In the genomic region with DNA sequence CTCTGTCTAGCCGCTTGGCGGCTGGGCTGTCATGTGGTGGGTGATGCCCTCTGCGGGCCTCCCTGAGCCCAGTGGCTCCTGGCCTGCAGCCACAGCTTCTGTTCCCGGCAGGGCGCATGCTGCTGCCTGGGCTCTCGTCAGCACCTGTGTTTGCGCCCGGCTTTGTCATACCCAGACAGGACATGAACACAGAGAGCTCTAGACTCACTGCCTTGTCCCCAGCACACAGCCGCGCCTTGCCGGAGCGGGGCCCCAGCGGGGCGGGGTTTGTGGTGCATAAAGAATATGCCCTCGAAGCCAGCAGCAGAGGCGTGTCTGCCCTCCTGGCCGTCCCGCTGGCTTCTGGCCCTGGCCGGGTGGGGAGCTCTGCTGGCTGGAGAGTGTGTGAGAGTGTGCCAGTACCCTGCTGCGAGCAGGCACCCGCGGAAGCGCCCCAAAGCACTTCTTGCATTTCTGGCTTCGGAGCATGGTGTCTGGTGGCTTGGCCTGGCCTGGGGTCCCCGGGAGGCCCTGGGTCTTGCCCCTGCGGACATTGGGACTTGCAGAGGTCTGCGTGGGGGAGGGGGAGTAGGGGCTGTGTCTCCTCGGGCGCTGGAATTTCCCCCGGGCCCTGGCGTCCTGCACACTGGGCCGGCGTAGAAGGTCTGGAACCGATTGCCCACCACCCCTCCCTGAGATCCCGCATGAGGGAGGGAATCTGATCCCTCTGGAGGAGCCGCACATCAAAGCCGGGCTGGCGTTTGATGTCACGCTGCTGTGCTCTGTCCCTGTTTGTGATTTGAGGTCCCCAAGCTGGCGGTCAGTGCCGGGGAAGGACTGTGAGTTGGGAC, we compare ENCODE assay signal across 8 cellular contexts. TPM values are rescaled to one million over a fixed set of nuclear protein-coding genes. Genes with fewer than 3 reads are reported as not detected.
DNase-seq lines count a peak whose midpoint lies in the region; ATAC-seq and TF ChIP-seq lines count a peak whose summit lies in the region.

No MANE protein-coding gene starts in this region.

- H3K4me3 Mint-ChIP-seq in activated naive CD8-positive, alpha-beta T cell treated with anti-CD3 and anti-CD28 coated beads for 36 hours: no peak overlapping the region

- no peaks in the 10 kb centered on the region for H3K9me3 Mint-ChIP-seq in activated naive CD8-positive, alpha-beta T cell treated with anti-CD3 and anti-CD28 coated beads for 36 hours

- no peaks in the 10 kb centered on the region for H3K4me1 Mint-ChIP-seq in activated naive CD8-positive, alpha-beta T cell treated with anti-CD3 and anti-CD28 coated beads for 36 hours

- DNase-seq in ELR (ENCODE audit: low read depth): peak; percentile 66
- peak; percentile 98 to 99 for DNase-seq in SHP77 (lab: John Stamatoyannopoulos, UW)
- DNase-seq in fibroblast of the conjunctiva (ENCODE audit: low read depth): peak; percentile 53
- DNase-seq in omental fat pad (ENCODE audit: low spot score): no peak
- no peak for DNase-seq in activated naive CD8-positive, alpha-beta T cell treated with anti-CD3 and anti-CD28 coated beads for 36 hours
- no peak for DNase-seq in SIG-M5 (lab: John Stamatoyannopoulos, UW)

- peaks cover 2% of the 10 kb centered on the region for H3K36me3 Mint-ChIP-seq in activated naive CD8-positive, alpha-beta T cell treated with anti-CD3 and anti-CD28 coated beads for 36 hours

- no peak for TF ChIP-seq CTCF in omental fat pad (IDR thresholded peaks at IDR 0.05)

- peak; percentile 56 for ATAC-seq in omental fat pad (ENCODE audit: low FRiP score)
- ATAC-seq in HG02884 (IDR thresholded peaks at IDR 0.05; ENCODE audit: unreplicated experiment): no peak
- ATAC-seq in GM21447 (IDR thresholded peaks at IDR 0.05; ENCODE audit: unreplicated experiment): no peak

- no peak overlapping the region for H3K27ac Mint-ChIP-seq in activated naive CD8-positive, alpha-beta T cell treated with anti-CD3 and anti-CD28 coated beads for 36 hours

- H3K27me3 Mint-ChIP-seq in activated naive CD8-positive, alpha-beta T cell treated with anti-CD3 and anti-CD28 coated beads for 36 hours: no peaks in the 10 kb centered on the region

RNA-seq across cellular contexts. Expression of a gene that starts 14.5 kb away (rescaled TPM):
- total RNA-seq in omental fat pad: 10 to 100 TPM; 12.6 to 24.3 (median 15.1) TPM
- total RNA-seq in activated naive CD8-positive, alpha-beta T cell treated with anti-CD3 and anti-CD28 coated beads for 36 hours: 10 to 100 TPM; 21.7 to 22.5 TPM

RNA-seq across cellular contexts. Expression of a gene that starts 30.8 kb away (rescaled TPM):
- total RNA-seq in omental fat pad: 10 to 100 TPM; 41.1 to 77.2 (median 59.8) TPM
- total RNA-seq in activated naive CD8-positive, alpha-beta T cell treated with anti-CD3 and anti-CD28 coated beads for 36 hours: 100 to 1,000 TPM; 119 to 131 TPM

RNA-seq across cellular contexts. Expression of a gene that starts 30.9 kb away (rescaled TPM):
- not detected for total RNA-seq in omental fat pad
- under 1 TPM; 0.19 to 0.36 TPM for total RNA-seq in activated naive CD8-positive, alpha-beta T cell treated with anti-CD3 and anti-CD28 coated beads for 36 hours

RNA-seq across cellular contexts. Expression of a gene that starts 31.2 kb away (rescaled TPM):
- total RNA-seq in omental fat pad: 10 to 100 TPM in 1 of 4 donors, 1 to 10 TPM in 3; 4.7 to 12.3 (median 5.6) TPM
- 10 to 100 TPM; 16.5 to 17.3 TPM for total RNA-seq in activated naive CD8-positive, alpha-beta T cell treated with anti-CD3 and anti-CD28 coated beads for 36 hours

RNA-seq across cellular contexts. Expression of a gene that starts 39.6 kb away (rescaled TPM):
- total RNA-seq in omental fat pad: 10 to 100 TPM in 3 of 4 donors, 1 to 10 TPM in 1; 7.9 to 25.1 (median 12.0) TPM
- 1 to 10 TPM; 4.7 to 5.1 TPM for total RNA-seq in activated naive CD8-positive, alpha-beta T cell treated with anti-CD3 and anti-CD28 coated beads for 36 hours

Comparison
In these comparisons a context has a peak if more than half of its experiments do, and no peak if none do; other contexts are left out.
1. DNase-seq: peak in ELR (single experiment), SHP77 (2 of 2) and fibroblast of the conjunctiva (single experiment); none in omental fat pad (single experiment), activated naive CD8-positive, alpha-beta T cell treated with anti-CD3 and anti-CD28 coated beads for 36 hours (single experiment) and SIG-M5 (single experiment).